ENCODE assay signal across 18 cellular contexts in genomic region chr12:88314706-88315105, GRCh38.
DNase-seq lines count a peak whose midpoint lies in the region; TF ChIP-seq lines count a peak whose summit lies in the region.
"Had no signal": no experiment of that assay in that cellular context is flagged by ENCODE, and none has a peak within 500 bp of the region (broad histone marks: within the 10 kb centered on the region; RNA-seq: fewer than 3 reads in every experiment).

No MANE protein-coding gene starts in this region.

- no peaks in the 10 kb centered on the region for H3K9me3 ChIP-seq in mammary epithelial cell (replicated peaks; ENCODE audit: insufficient read depth, low read length)
- H3K9me3 ChIP-seq: A549, Caco-2 had no signal

- 67% methylated on average over 4 of the region's 4 CpGs for WGBS in mammary epithelial cell (ENCODE audit: low coverage, missing lambda C conversion rate)

- CTCF ChIA-PET in MCF 10A (lab: Yijun Ruan, JAX) (interaction anchor here (0.6 to 0.7 kb wide), 3 partner anchors 9 to 159 kb away, joined by 3 read pairs; no protein-coding TSS in a partner anchor), mammary epithelial cell (lab: Charles Lee; ENCODE audit: low non-redundant PET) (no interaction called here)

- H3K4me3 Mint-ChIP-seq in MCF 10A (ENCODE audit: unreplicated experiment) = no peak overlapping the region
- H3K4me3 Mint-ChIP-seq: B cell; CD4-positive, alpha-beta T cell; CD8-positive, alpha-beta T cell had no signal

- dilution Hi-C loops in mammary epithelial cell (cut with HindIII; ENCODE audit: low sequenced_read_pairs) = no loop called here

- H3K4me1 Mint-ChIP-seq in MCF 10A (ENCODE audit: insufficient read depth, unreplicated experiment) = peaks cover 6% of the 10 kb centered on the region
- H3K4me1 Mint-ChIP-seq: B cell had no signal

- H3K4me1 ChIP-seq in mammary epithelial cell (ENCODE audit: insufficient read depth, low read length) = peaks cover 9% of the 10 kb centered on the region

- no peak overlapping the region for H3K27ac Mint-ChIP-seq in MCF 10A (ENCODE audit: low read depth, unreplicated experiment)
- H3K27ac Mint-ChIP-seq: B cell; CD4-positive, alpha-beta T cell; CD8-positive, alpha-beta T cell had no signal

- H3K79me2 ChIP-seq in mammary epithelial cell (ENCODE audit: insufficient read depth, low read length) = no peaks in the 10 kb centered on the region

- TF ChIP-seq CTCF in MCF 10A (IDR thresholded peaks at IDR 0.05; ENCODE audit: unreplicated experiment) (no peak), mammary epithelial cell (conservative IDR thresholded peaks at IDR 0.05 in 1 of 2, IDR thresholded peaks at IDR 0.05 in 1 of 2; ENCODE audit: extremely low read depth in 1 of 2, insufficient read depth in 1 of 2, low read depth in 1 of 2, low read length in 2 of 2) (no peak), epithelial cell of esophagus (IDR thresholded peaks at IDR 0.05; ENCODE audit: insufficient read depth, low read depth, low read length, missing control alignments) (no peak)

- H3K36me3 Mint-ChIP-seq in MCF 10A (ENCODE audit: insufficient read depth, unreplicated experiment) = no peaks in the 10 kb centered on the region
- H3K36me3 Mint-ChIP-seq: CD8-positive, alpha-beta T cell had no signal

- POLR2A ChIA-PET in MCF 10A (lab: Yijun Ruan, JAX) = no interaction called here

- H3K9me3 Mint-ChIP-seq in MCF 10A (ENCODE audit: unreplicated experiment) = no peaks in the 10 kb centered on the region
- H3K9me3 Mint-ChIP-seq: CD4-positive, alpha-beta T cell; CD8-positive, alpha-beta T cell had no signal

- H3K4me3 ChIP-seq in mammary epithelial cell (replicated peaks in 1 of 3; ENCODE audit: insufficient read depth in 1 of 3, low read depth in 2 of 3, low read length in 3 of 3) = no peak overlapping the region
- H3K4me3 ChIP-seq in epithelial cell of esophagus (ENCODE audit: low read length) = no peak overlapping the region
- H3K4me3 ChIP-seq: A549; BLaER1 treated with 17β-estradiol and CSF1 and Interleukin-3, amounts not matched to agents 10 nM and 100 nM; GM12878 had no signal

- no peak overlapping the region for H3K9ac ChIP-seq in mammary epithelial cell (ENCODE audit: insufficient read depth, low read length)
- H3K9ac ChIP-seq: BLaER1 treated with 17β-estradiol and CSF1 and Interleukin-3, amounts not matched to agents 10 nM and 100 nM had no signal

- no peaks in the 10 kb centered on the region for H3K36me3 ChIP-seq in mammary epithelial cell (ENCODE audit: insufficient read depth, low read length)
- H3K36me3 ChIP-seq: BLaER1 treated with 17β-estradiol and CSF1 and Interleukin-3, amounts not matched to agents 10 nM and 100 nM had no signal

- no peaks in the 10 kb centered on the region for H3K27me3 Mint-ChIP-seq in MCF 10A (ENCODE audit: insufficient read depth, unreplicated experiment)
- H3K27me3 Mint-ChIP-seq: B cell; CD4-positive, alpha-beta T cell had no signal

- BruUV-seq in MCF 10A (replicated peaks; lab: Mats Ljungman, UMichigan) (no TSS peak), mammary epithelial cell (replicated peaks; lab: Mats Ljungman, UMichigan) (no TSS peak)

- in situ Hi-C loops in mammary epithelial cell (cut with MboI; ENCODE audit: low sequenced_read_pairs in 2 of 2) = no loop called here

- DNase-seq in MCF 10A (ENCODE audit: unreplicated experiment) (peak; percentile 11), mammary epithelial cell (no peak), epithelial cell of esophagus (ENCODE audit: low read depth) (peak; percentile 64), NCI-H2029 (lab: John Stamatoyannopoulos, UW) (no peak)
- DNase-seq in activated naive CD4-positive, alpha-beta T cell (lab: John Stamatoyannopoulos, UW) = no peak
- DNase-seq: AML-193; Caco-2; Calu3; CD4-positive, alpha-beta T cell; CD8-positive, alpha-beta T cell; DMS79 treated with DMSO at 0.1 percent for 48 hours; GDM1 had no signal

- H4K20me1 ChIP-seq in mammary epithelial cell (ENCODE audit: insufficient read depth, low read length) = no peaks in the 10 kb centered on the region
- H4K20me1 ChIP-seq: BLaER1 treated with 17β-estradiol and CSF1 and Interleukin-3, amounts not matched to agents 10 nM and 100 nM had no signal

- H3K4me2 ChIP-seq in mammary epithelial cell (ENCODE audit: insufficient read depth, low read depth, low read length) = no peak overlapping the region
- H3K4me2 ChIP-seq: A549; BLaER1 treated with 17β-estradiol and CSF1 and Interleukin-3, amounts not matched to agents 10 nM and 100 nM had no signal

- no peak overlapping the region for H2AFZ ChIP-seq in mammary epithelial cell (ENCODE audit: low read depth, low read length)

- no peaks in the 10 kb centered on the region for H3K27me3 ChIP-seq in mammary epithelial cell (ENCODE audit: insufficient read depth, low read length)
- H3K27me3 ChIP-seq: BLaER1 treated with 17β-estradiol and CSF1 and Interleukin-3, amounts not matched to agents 10 nM and 100 nM had no signal

- no peak overlapping the region for H3K27ac ChIP-seq in mammary epithelial cell (ENCODE audit: insufficient read depth, low read depth, low read length)
- H3K27ac ChIP-seq: 22Rv1; A549; BLaER1 treated with 17β-estradiol and CSF1 and Interleukin-3, amounts not matched to agents 10 nM and 100 nM; C4-2B had no signal

- intact Hi-C loops in MCF 10A (cut with micrococcal nuclease) (no loop called here), mammary epithelial cell (cut with micrococcal nuclease) (no loop called here)

Comparison
In these comparisons a context has a peak if more than half of its experiments do, and no peak if none do; other contexts are left out.
1. DNase-seq: peak in MCF 10A (single experiment) and epithelial cell of esophagus (single experiment); none in mammary epithelial cell (single experiment), NCI-H2029 (single experiment) and activated naive CD4-positive, alpha-beta T cell (0 of 4).